ENCODE assay signal across 15 cellular contexts in the genomic region with DNA sequence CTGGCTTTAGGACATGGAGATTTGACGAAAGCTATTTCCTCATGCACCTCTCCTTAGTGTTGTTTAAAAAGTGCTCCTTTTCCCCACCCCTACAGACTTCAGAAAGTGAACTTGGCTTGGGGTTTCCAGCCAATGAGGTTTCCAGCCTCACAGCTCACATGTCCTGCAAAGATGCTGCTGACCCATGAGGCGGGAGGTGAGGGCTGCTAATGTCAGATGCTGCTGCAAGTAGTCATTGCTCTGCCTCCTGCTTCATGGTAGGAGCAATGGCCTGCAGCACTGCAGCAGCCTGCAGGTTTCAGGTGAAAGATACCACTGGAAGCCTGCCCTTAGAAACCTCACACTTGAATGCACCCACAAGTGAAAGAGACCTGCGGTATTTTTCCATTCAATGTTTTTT.
"Had no signal": no experiment of that assay in that cellular context is flagged by ENCODE, and none has a peak within 500 bp of the region (broad histone marks: within the 10 kb centered on the region; RNA-seq: fewer than 3 reads in every experiment).

No MANE protein-coding gene starts in this region.

- H3K27ac Mint-ChIP-seq: activated CD8-positive, alpha-beta memory T cell treated with anti-CD3 and anti-CD28 coated beads, Interleukin-2, amount 10 ng/mL, durations not matched to agents 7 days and 5 days; activated naive CD8-positive, alpha-beta T cell; nephron progenitor cell; stimulated activated memory B cell treated with anti-CD40 and anti-IgM and Interleukin-4, amounts not matched to agents 10 μg/mL and 1 μg/mL and 100 μg/mL, for 72 hours had no signal

- H3K79me2 ChIP-seq: hepatocyte had no signal

- H3K4me1 Mint-ChIP-seq: activated CD8-positive, alpha-beta memory T cell treated with anti-CD3 and anti-CD28 coated beads, Interleukin-2, amount 10 ng/mL, durations not matched to agents 7 days and 5 days; nephron progenitor cell; stimulated activated memory B cell treated with anti-CD40 and anti-IgM and Interleukin-4, amounts not matched to agents 10 μg/mL and 1 μg/mL and 100 μg/mL, for 72 hours had no signal

- H3K27ac ChIP-seq: hepatocyte, psoas muscle, right lobe of liver, transverse colon had no signal

- H3K4me3 ChIP-seq: hepatocyte, psoas muscle, right lobe of liver, transverse colon had no signal

- H2AFZ ChIP-seq: hepatocyte had no signal

- ATAC-seq: activated CD4-positive, CD25-positive, alpha-beta regulatory T cell treated with anti-CD3 and anti-CD28 coated beads, Interleukin-2, amount 50 U/mL, for 24 hours; activated CD8-positive, alpha-beta memory T cell treated with anti-CD3 and anti-CD28 coated beads, Interleukin-2, amount 10 ng/mL, durations not matched to agents 7 days and 5 days; activated T-cell treated with anti-CD3 and anti-CD28 coated beads, Interleukin-2, amount 50 U/mL, for 4 hours; left ventricle myocardium superior; psoas muscle; right lobe of liver; stimulated activated memory B cell treated with anti-CD40 and anti-IgM and Interleukin-4, amounts not matched to agents 10 μg/mL and 1 μg/mL and 100 μg/mL, for 72 hours had no signal

- H3K9me3 Mint-ChIP-seq: activated T-cell treated with anti-CD3 and anti-CD28 coated beads, Interleukin-2, amount 50 U/mL, for 4 hours; nephron progenitor cell had no signal

- H3K27me3 Mint-ChIP-seq: activated CD8-positive, alpha-beta memory T cell treated with anti-CD3 and anti-CD28 coated beads, Interleukin-2, amount 10 ng/mL, durations not matched to agents 7 days and 5 days had no signal

- H3K9me3 ChIP-seq: psoas muscle, right lobe of liver, transverse colon had no signal

- H3K36me3 ChIP-seq: right lobe of liver, transverse colon had no signal

- H3K4me2 ChIP-seq: hepatocyte had no signal

- H3K27me3 ChIP-seq: hepatocyte, right lobe of liver, transverse colon had no signal

- DNase-seq: activated CD8-positive, alpha-beta memory T cell treated with anti-CD3 and anti-CD28 coated beads, Interleukin-2, amount 10 ng/mL, durations not matched to agents 7 days and 5 days; activated effector memory CD4-positive, alpha-beta T cell treated with anti-CD3 and anti-CD28 coated beads, Interleukin-2, amount 50 U/mL, for 16 hours; activated T-cell treated with anti-CD3 and anti-CD28 coated beads, Interleukin-2, amount 50 U/mL, for 4 hours; left ventricle myocardium superior; mesenchymal stem cell; nephron progenitor cell; psoas muscle; right lobe of liver; transverse colon had no signal

- H3K36me3 Mint-ChIP-seq: activated CD8-positive, alpha-beta memory T cell treated with anti-CD3 and anti-CD28 coated beads, Interleukin-2, amount 10 ng/mL, durations not matched to agents 7 days and 5 days; activated naive CD8-positive, alpha-beta T cell; stimulated activated memory B cell treated with anti-CD40 and anti-IgM and Interleukin-4, amounts not matched to agents 10 μg/mL and 1 μg/mL and 100 μg/mL, for 72 hours had no signal

- H3K4me1 ChIP-seq: psoas muscle, right lobe of liver, transverse colon had no signal

- H3K4me3 Mint-ChIP-seq: activated CD8-positive, alpha-beta memory T cell treated with anti-CD3 and anti-CD28 coated beads, Interleukin-2, amount 10 ng/mL, durations not matched to agents 7 days and 5 days; activated naive CD8-positive, alpha-beta T cell; activated T-cell treated with anti-CD3 and anti-CD28 coated beads, Interleukin-2, amount 50 U/mL, for 4 hours; nephron progenitor cell; stimulated activated memory B cell treated with anti-CD40 and anti-IgM and Interleukin-4, amounts not matched to agents 10 μg/mL and 1 μg/mL and 100 μg/mL, for 72 hours had no signal

- FAIRE-seq: bronchial epithelial cell, frontal cortex had no signal
